Comparison of ENCODE assay signal across 1 cellular context in the genomic region with DNA sequence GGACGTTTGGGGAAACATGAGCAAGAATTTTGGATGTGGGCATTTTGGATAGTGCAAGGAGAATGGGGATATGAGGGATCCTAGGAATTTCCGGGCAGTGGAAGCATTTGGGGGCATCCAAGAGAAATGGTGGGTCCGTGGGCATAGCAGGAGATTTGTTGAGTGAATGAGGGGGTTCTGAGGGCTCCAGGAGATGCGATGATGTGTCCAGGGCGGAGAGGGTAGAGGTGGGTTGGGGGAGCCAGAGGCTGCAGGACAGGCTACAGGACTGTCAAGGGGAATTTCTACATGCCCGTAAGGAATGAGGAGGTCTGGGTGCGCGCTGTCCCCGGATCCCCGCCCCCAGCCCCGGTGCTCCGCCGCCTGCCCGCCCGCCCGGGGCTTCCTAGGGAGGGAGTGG.
TF ChIP-seq lines count a peak whose summit lies in the region.

No MANE protein-coding gene starts in this region.

TF ChIP-seq in endothelial cell of umbilical vein, 7 proteins besides CTCF, POLR2A, EP300 and RAD21:
- TF ChIP-seq POLR2AphosphoS5 (IDR thresholded peaks at IDR 0.05; ENCODE audit: insufficient read depth, low read depth, low read length) (no peak), JUN (IDR thresholded peaks at IDR 0.05; ENCODE audit: borderline replicate concordance, insufficient read depth, insufficient read length, low read depth) (no peak), GATA2 (IDR thresholded peaks at IDR 0.05; ENCODE audit: insufficient read depth, insufficient read length, low read depth, low read length) (no peak), FOS (IDR thresholded peaks at IDR 0.05; ENCODE audit: borderline replicate concordance, insufficient read depth, low read length) (no peak), EZH2 (IDR thresholded peaks at IDR 0.05; ENCODE audit: borderline replicate concordance, low read depth, low read length, severe bottlenecking) (no peak)
- TF ChIP-seq, protein P1, sequence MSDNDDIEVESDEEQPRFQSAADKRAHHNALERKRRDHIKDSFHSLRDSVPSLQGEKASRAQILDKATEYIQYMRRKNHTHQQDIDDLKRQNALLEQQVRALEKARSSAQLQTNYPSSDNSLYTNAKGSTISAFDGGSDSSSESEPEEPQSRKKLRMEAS (IDR thresholded peaks at IDR 0.05; ENCODE audit: insufficient read depth, insufficient read length), result no peak
